In the genomic region with DNA sequence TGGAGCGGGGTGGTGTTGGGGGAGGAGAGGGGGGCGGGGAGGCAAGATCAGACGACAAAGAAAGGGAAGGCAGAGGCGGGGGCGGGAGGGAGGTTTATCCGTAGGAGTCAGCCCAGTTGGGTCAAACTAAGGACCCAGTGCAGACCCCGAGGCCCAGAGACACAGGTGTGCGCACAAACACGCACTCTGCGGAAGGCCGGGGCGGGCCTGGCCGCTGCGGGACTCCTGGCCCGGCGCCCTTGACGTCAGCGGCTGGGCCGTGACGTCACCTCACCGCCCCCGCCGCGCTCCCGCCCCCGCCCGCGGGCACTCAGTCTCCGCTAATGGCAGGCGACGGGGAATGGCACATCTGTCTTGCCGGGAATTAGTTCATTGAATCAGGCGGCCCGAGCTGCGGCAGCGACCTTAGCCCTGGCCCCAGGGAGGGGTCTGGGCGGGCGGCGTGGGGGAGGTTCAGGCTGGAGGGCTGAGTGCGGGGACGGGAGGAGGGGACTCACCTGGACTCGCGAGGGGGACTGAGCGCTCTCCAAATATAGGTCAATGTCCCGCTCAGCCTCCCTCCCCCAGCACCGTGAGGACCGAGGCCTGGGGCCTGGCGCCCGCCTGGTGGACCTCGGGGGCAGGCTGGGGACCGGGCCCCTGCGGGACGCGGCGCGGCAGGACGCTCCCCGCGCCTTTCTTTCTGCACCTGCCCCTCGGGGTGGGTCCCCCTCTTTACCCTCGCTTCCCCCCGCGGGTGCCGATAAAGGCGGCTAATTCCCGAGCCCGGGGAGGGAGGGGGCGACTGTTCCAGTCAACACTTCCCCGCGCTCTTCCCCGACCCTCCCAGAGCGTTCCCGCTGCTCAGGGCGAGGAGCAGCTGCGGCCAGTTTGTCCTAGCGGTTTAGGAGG, we compare ENCODE assay signal across 8 cellular contexts. TPM values are rescaled to one million over a fixed set of nuclear protein-coding genes. Genes with fewer than 3 reads are reported as not detected.
DNase-seq lines count a peak whose midpoint lies in the region; ATAC-seq and TF ChIP-seq lines count a peak whose summit lies in the region.

No MANE protein-coding gene starts in this region.

- peaks cover 22% of the 10 kb centered on the region for H3K4me1 Mint-ChIP-seq in WTC11

- no peak overlapping the region for H3K27ac Mint-ChIP-seq in WTC11

- 2% methylated on average over 38 to 41 of the region's 76 CpGs for WGBS in mesodermal cell (ENCODE audit: insufficient coverage in 2 of 2), 2 experiments

- peak; percentile 54 for DNase-seq in GM13977 (ENCODE audit: low spot score)
- DNase-seq in WTC11 (ENCODE audit: low spot score): peak; percentile 67
- peak; percentile 17 for DNase-seq in stimulated activated naive CD4-positive, alpha-beta T cell treated with Interleukin-2 at 50 U/mL for 16 hours (lab: John Stamatoyannopoulos, UW)
- no peak for DNase-seq in H4 (ENCODE audit: low spot score)
- DNase-seq in NCI-H1048 (lab: John Stamatoyannopoulos, UW): no peak
- no peak for DNase-seq in MV-4-11 (lab: John Stamatoyannopoulos, UW)

- no peaks in the 10 kb centered on the region for H3K9me3 ChIP-seq in duodenal mucosa (ENCODE audit: control insufficient read depth in 1 of 2, low read length in 2 of 2)
- no peaks in the 10 kb centered on the region for H3K9me3 ChIP-seq in mesodermal cell (ENCODE audit: control insufficient read depth, low read length)

- peak overlapping the region; percentile 16 to 22 for H3K4me3 ChIP-seq in duodenal mucosa (ENCODE audit: low read depth in 1 of 2, low read length in 2 of 2)
- H3K4me3 ChIP-seq in mesodermal cell (ENCODE audit: extremely low read depth, insufficient read depth, low read length, poor library complexity, severe bottlenecking): peak overlapping the region; percentile 31

- CTCF ChIA-PET in WTC11 (lab: Charles Lee): interaction anchor here (1.0 to 3.2 kb wide), 5 partner anchors 18 to 58 kb away, joined by 3 to 33 read pairs (median 8); partner anchors contain the start of gene PRSS56

- H3K4me3 Mint-ChIP-seq in WTC11: peak overlapping the region; percentile 95

- ATAC-seq in WTC11: peak; percentile 29

- POLR2A ChIA-PET in WTC11 (lab: Charles Lee): interaction anchor here (1.0 kb wide), 1 partner anchor 47 kb away, joined by 3 read pairs; the partner anchor contains the start of genes EIF4E2 and TIGD1

- no peaks in the 10 kb centered on the region for H3K36me3 ChIP-seq in duodenal mucosa (ENCODE audit: control insufficient read depth in 1 of 2, insufficient read depth in 2 of 2, low read length in 2 of 2)
- H3K36me3 ChIP-seq in mesodermal cell (ENCODE audit: control insufficient read depth, insufficient read depth, low read length): no peaks in the 10 kb centered on the region

- no peaks in the 10 kb centered on the region for H3K36me3 Mint-ChIP-seq in WTC11

- H3K9me3 Mint-ChIP-seq in WTC11: no peaks in the 10 kb centered on the region

- H3K4me1 ChIP-seq in duodenal mucosa (ENCODE audit: control insufficient read depth in 1 of 2, insufficient read depth in 2 of 2, low read length in 2 of 2): no peaks in the 10 kb centered on the region
- H3K4me1 ChIP-seq in mesodermal cell (ENCODE audit: control insufficient read depth, insufficient read depth, low read length, poor library complexity, severe bottlenecking): peaks cover 9% of the 10 kb centered on the region

- TF ChIP-seq CTCF in GM13977 (IDR thresholded peaks at IDR 0.05; ENCODE audit: extremely low read depth, insufficient read depth, missing control alignments) (no peak), WTC11 (IDR thresholded peaks at IDR 0.05) (no peak)

- peaks cover 25 to 33% of the 10 kb centered on the region in 2 donors for H3K27me3 ChIP-seq in duodenal mucosa (ENCODE audit: control insufficient read depth in 1 of 2, insufficient read depth in 2 of 2, low read length in 2 of 2)

- in situ Hi-C loops in GM13977 (cut with MboI; ENCODE audit: low pct_unique_long_range_greater_than_20kb, low sequenced_read_pairs, unreplicated experiment): no loop called here

- H3K9ac ChIP-seq in duodenal mucosa (ENCODE audit: low read depth in 1 of 2, low read length in 2 of 2): no peak overlapping the region

- H3K27me3 Mint-ChIP-seq in WTC11 (ENCODE audit: low read depth): peaks cover 53% of the 10 kb centered on the region

- H3K27ac ChIP-seq in duodenal mucosa (ENCODE audit: low read depth, low read length): no peak overlapping the region
- H3K27ac ChIP-seq in mesodermal cell (ENCODE audit: low read depth, low read length, severe bottlenecking): no peak overlapping the region

TF ChIP-seq in WTC11, 78 proteins besides CTCF, POLR2A, EP300 and RAD21:
- TF ChIP-seq AFF4 (CRISPR knock-in tag; IDR thresholded peaks at IDR 0.05; ENCODE audit: borderline replicate concordance) (no peak), GTF2I (CRISPR knock-in tag; conservative IDR thresholded peaks at IDR 0.05) (no peak), SP1 (CRISPR knock-in tag; conservative IDR thresholded peaks at IDR 0.05) (0 out of 2 replicates have a peak, but pooled peaks have one; percentile 15), ZNF232 (CRISPR knock-in tag; IDR thresholded peaks at IDR 0.05) (no peak), ZBTB21 (CRISPR knock-in tag; IDR thresholded peaks at IDR 0.05; ENCODE audit: borderline replicate concordance) (peak; percentile 99), TCF7 (CRISPR knock-in tag; IDR thresholded peaks at IDR 0.05; ENCODE audit: low read depth) (no peak), CREM (CRISPR knock-in tag; IDR thresholded peaks at IDR 0.05) (peak; percentile 83; the same call in 1 of the 2 replicates)
- TF ChIP-seq, protein P1, sequence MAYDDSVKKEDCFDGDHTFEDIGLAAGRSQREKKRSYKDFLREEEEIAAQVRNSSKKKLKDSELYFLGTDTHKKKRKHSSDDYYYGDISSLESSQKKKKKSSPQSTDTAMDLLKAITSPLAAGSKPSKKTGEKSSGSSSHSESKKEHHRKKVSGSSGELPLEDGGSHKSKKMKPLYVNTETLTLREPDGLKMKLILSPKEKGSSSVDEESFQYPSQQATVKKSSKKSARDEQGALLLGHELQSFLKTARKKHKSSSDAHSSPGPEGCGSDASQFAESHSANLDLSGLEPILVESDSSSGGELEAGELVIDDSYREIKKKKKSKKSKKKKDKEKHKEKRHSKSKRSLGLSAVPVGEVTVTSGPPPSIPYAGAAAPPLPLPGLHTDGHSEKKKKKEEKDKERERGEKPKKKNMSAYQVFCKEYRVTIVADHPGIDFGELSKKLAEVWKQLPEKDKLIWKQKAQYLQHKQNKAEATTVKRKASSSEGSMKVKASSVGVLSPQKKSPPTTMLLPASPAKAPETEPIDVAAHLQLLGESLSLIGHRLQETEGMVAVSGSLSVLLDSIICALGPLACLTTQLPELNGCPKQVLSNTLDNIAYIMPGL (CRISPR knock-in tag; IDR thresholded peaks at IDR 0.05): peak; percentile 30; the same call in 1 of the 2 replicates
- TF ChIP-seq, protein P2, sequence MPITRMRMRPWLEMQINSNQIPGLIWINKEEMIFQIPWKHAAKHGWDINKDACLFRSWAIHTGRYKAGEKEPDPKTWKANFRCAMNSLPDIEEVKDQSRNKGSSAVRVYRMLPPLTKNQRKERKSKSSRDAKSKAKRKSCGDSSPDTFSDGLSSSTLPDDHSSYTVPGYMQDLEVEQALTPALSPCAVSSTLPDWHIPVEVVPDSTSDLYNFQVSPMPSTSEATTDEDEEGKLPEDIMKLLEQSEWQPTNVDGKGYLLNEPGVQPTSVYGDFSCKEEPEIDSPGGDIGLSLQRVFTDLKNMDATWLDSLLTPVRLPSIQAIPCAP (CRISPR knock-in tag; IDR thresholded peaks at IDR 0.05): 0 out of 2 replicates have a peak, but pooled peaks have one; percentile 27

RNA-seq across cellular contexts. Expression of gene ECEL1, which starts 15.5 kb away (rescaled TPM):
- total RNA-seq in WTC11 (2021): 21.4 to 23.3 TPM (median 21.9 TPM) in 3 replicates
- polyA plus RNA-seq in mesodermal cell (2013, experiment 1 of 2): 1.4 TPM
- polyA plus RNA-seq in mesodermal cell (2013, experiment 2 of 2): 0.66 TPM
- not detected in 2 replicates for total RNA-seq in H4 (2014; rRNA removed; shearing (Covaris generic))

RNA-seq across cellular contexts. Expression of gene PRSS56, which starts 17.0 kb away (rescaled TPM):
- not detected in 3 replicates for total RNA-seq in WTC11 (2021)
- polyA plus RNA-seq in mesodermal cell (2013, experiment 1 of 2): not detected
- polyA plus RNA-seq in mesodermal cell (2013, experiment 2 of 2): 0.15 TPM
- not detected in 2 replicates for total RNA-seq in H4 (2014; rRNA removed; shearing (Covaris generic))

RNA-seq across cellular contexts. Expression of gene CHRND, which starts 22.8 kb away (rescaled TPM):
- total RNA-seq in WTC11 (2021): 0.07 to 0.11 TPM in 2 of 3 replicates, not detected in the other
- not detected for polyA plus RNA-seq in mesodermal cell (2013, experiment 1 of 2)
- not detected for polyA plus RNA-seq in mesodermal cell (2013, experiment 2 of 2)
- not detected in 2 replicates for total RNA-seq in H4 (2014; rRNA removed; shearing (Covaris generic))

RNA-seq across cellular contexts. Expression of gene CHRNG, which starts 36.3 kb away (rescaled TPM):
- 0.20 TPM in 1 of 3 replicates, not detected in the others for total RNA-seq in WTC11 (2021)
- polyA plus RNA-seq in mesodermal cell (2013, experiment 1 of 2): not detected
- polyA plus RNA-seq in mesodermal cell (2013, experiment 2 of 2): not detected
- total RNA-seq in H4 (2014; rRNA removed; shearing (Covaris generic)): not detected in 2 replicates

RNA-seq across cellular contexts. Expression of gene ALPI, which starts 47.2 kb away (rescaled TPM):
- total RNA-seq in WTC11 (2021): not detected in 3 replicates
- polyA plus RNA-seq in mesodermal cell (2013, experiment 1 of 2): not detected
- not detected for polyA plus RNA-seq in mesodermal cell (2013, experiment 2 of 2)
- total RNA-seq in H4 (2014; rRNA removed; shearing (Covaris generic)): not detected in 2 replicates

Comparison
In these comparisons a context has a peak if more than half of its experiments do, and no peak if none do; other contexts are left out.
1. DNase-seq: peak in GM13977 (single experiment), WTC11 (single experiment) and stimulated activated naive CD4-positive, alpha-beta T cell treated with Interleukin-2 at 50 U/mL for 16 hours (single experiment); none in H4 (single experiment), NCI-H1048 (single experiment) and MV-4-11 (single experiment).
2. RNA of gene ECEL1, which starts 15.5 kb away (total RNA-seq): 21.4 to 23.3 TPM in WTC11; not detected in H4; every median in the first group is over 10 times any median in the second.